Comparison of ENCODE assay signal across 7 cellular contexts in the genomic region with DNA sequence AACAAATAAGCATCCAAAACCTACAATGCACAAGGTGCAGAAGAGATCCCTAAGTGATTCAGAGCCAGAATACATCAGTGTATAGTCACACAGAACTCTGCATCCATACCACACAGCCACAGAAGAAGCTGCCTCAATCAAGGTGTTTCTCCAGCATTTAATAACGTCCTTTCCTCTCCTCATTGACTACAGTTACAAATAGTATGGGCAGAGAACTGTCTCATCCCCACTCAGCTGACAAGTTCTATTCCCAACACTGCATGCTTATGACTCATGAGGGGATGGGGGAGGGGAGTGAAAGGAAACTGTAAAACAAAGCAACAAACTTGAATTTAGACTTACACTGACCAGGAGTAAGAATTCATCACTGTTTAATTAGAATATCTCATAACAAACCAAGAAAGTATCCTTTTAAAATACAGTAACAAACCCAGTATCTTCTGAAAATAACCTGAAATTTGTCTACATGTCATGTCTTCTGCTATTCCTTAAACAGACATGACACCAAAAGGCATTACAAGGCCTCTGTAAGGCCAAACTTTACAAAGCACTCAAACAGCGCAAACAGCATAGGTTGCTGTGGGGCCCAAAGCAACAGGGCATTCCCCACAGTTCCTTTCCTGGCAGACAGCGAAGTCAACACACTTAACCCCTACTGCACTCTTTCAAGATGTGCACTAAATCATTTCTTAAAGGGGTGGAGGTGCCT. TPM values are rescaled to one million over a fixed set of nuclear protein-coding genes. Genes with fewer than 3 reads are reported as not detected.
A peak's percentile ranks its signal among the peaks of the same experiment; 100 is the strongest.
DNase-seq lines count a peak whose midpoint lies in the region; ATAC-seq and TF ChIP-seq lines count a peak whose summit lies in the region.

No MANE protein-coding gene starts in this region.

- H3K27ac Mint-ChIP-seq in T-helper 2 cell treated with Interferon-gamma antibody and Interleukin-4, amounts not matched to agents 5 μg/mL and 100 μg/mL, for 36 hours, result peak overlapping the region; percentile 68

- H3K4me3 ChIP-seq in lung, result no peak overlapping the region
- H3K4me3 ChIP-seq in suprapubic skin, result peak overlapping the region; percentile 23

- H3K27me3 Mint-ChIP-seq in T-helper 2 cell treated with Interferon-gamma antibody and Interleukin-4, amounts not matched to agents 5 μg/mL and 100 μg/mL, for 36 hours (ENCODE audit: low read depth), result no peaks in the 10 kb centered on the region

- no peak for TF ChIP-seq CTCF in GM13977 (IDR thresholded peaks at IDR 0.05; ENCODE audit: extremely low read depth, insufficient read depth, missing control alignments)
- no peak for TF ChIP-seq CTCF in lung (IDR thresholded peaks at IDR 0.05; ENCODE audit: control extremely low read depth, extremely low read depth)
- no peak for TF ChIP-seq CTCF in suprapubic skin (IDR thresholded peaks at IDR 0.05)

- WGBS in lung, 2 donors, result 5 to 8% methylated on average over 3 of the region's 3 CpGs
- 2% methylated on average over 3 of the region's 3 CpGs for WGBS in suprapubic skin

- no peaks in the 10 kb centered on the region for H3K36me3 ChIP-seq in lung (ENCODE audit: control insufficient read depth in 2 of 2, insufficient read depth in 2 of 2, low read length in 2 of 2)
- no peaks in the 10 kb centered on the region for H3K36me3 ChIP-seq in suprapubic skin

- H3K9me3 ChIP-seq in lung (ENCODE audit: control insufficient read depth in 2 of 2, insufficient read depth in 1 of 2, low read length in 1 of 2), result no peaks in the 10 kb centered on the region
- H3K9me3 ChIP-seq in suprapubic skin, result no peaks in the 10 kb centered on the region

- peak; percentile 45 for DNase-seq in GM13977 (ENCODE audit: low spot score)
- DNase-seq in T-helper 2 cell treated with Interferon-gamma antibody and Interleukin-4, amounts not matched to agents 5 μg/mL and 100 μg/mL, for 36 hours (ENCODE audit: low spot score), result no peak
- peak; percentile 91 for DNase-seq in dermis blood vessel endothelial cell
- DNase-seq in lung (ENCODE audit: low spot score), result no peak
- DNase-seq in suprapubic skin (ENCODE audit: low spot score in 2 of 2), result no peak
- no peak for DNase-seq in NCI-H524 treated with DMSO at 0.1 percent for 48 hours (lab: John Stamatoyannopoulos, UW)

- H3K36me3 Mint-ChIP-seq in T-helper 2 cell treated with Interferon-gamma antibody and Interleukin-4, amounts not matched to agents 5 μg/mL and 100 μg/mL, for 36 hours (ENCODE audit: low read depth), result no peaks in the 10 kb centered on the region

- H3K9me3 Mint-ChIP-seq in T-helper 2 cell treated with Interferon-gamma antibody and Interleukin-4, amounts not matched to agents 5 μg/mL and 100 μg/mL, for 36 hours, result no peaks in the 10 kb centered on the region

- H3K4me3 Mint-ChIP-seq in T-helper 2 cell treated with Interferon-gamma antibody and Interleukin-4, amounts not matched to agents 5 μg/mL and 100 μg/mL, for 36 hours, result peak overlapping the region; percentile 31

- TF ChIP-seq POLR2A in suprapubic skin (IDR thresholded peaks at IDR 0.05), result no peak

- ATAC-seq in HG03108 (IDR thresholded peaks at IDR 0.05; ENCODE audit: unreplicated experiment) (peak; percentile 61), lung (ENCODE audit: insufficient read depth, low FRiP score) (peak; percentile 78)

- no peak for TF ChIP-seq EP300 in suprapubic skin (IDR thresholded peaks at IDR 0.05)

- peak overlapping the region; percentile 85 to 88 for H3K27ac ChIP-seq in lung (ENCODE audit: low read depth in 1 of 2, low read length in 1 of 2)
- peak overlapping the region; percentile 79 for H3K27ac ChIP-seq in suprapubic skin

- in situ Hi-C loops in GM13977 (cut with MboI; ENCODE audit: low pct_unique_long_range_greater_than_20kb, low sequenced_read_pairs, unreplicated experiment), result loop anchor here (25.0 kb wide), 1 partner anchor 589 kb away; no protein-coding TSS in a partner anchor

- H3K4me1 Mint-ChIP-seq in T-helper 2 cell treated with Interferon-gamma antibody and Interleukin-4, amounts not matched to agents 5 μg/mL and 100 μg/mL, for 36 hours (ENCODE audit: low read depth), result peaks cover 47% of the 10 kb centered on the region

- H3K4me1 ChIP-seq in lung (ENCODE audit: control insufficient read depth in 2 of 2, insufficient read depth in 2 of 2, low read length in 2 of 2) (peaks cover 12 to 30% of the 10 kb centered on the region in 2 donors), suprapubic skin (peaks cover 69% of the 10 kb centered on the region)

- no peaks in the 10 kb centered on the region for H3K27me3 ChIP-seq in lung (ENCODE audit: control insufficient read depth, insufficient read depth)
- H3K27me3 ChIP-seq in suprapubic skin, result no peaks in the 10 kb centered on the region

RNA-seq across cellular contexts. Expression of a gene that starts 29.3 kb away (rescaled TPM):
- total RNA-seq in dermis blood vessel endothelial cell (97.0 and 115 TPM in 2 replicates), lung (100 to 1,000 TPM in 1 of 2 donors, 10 to 100 TPM in 1; 92.4 to 184 TPM), suprapubic skin (100 to 1,000 TPM in 2 of 4 donors, 10 to 100 TPM in 2; 90.3 to 210 (median 101) TPM)
- 10 to 100 TPM; 32.2 to 35.2 TPM for polyA plus RNA-seq in lung

RNA-seq across cellular contexts. Expression of a gene that starts 41.8 kb away (rescaled TPM):
- total RNA-seq in dermis blood vessel endothelial cell, result 83.2 and 110 TPM in 2 replicates
- 10 to 100 TPM; 45.1 to 66.9 TPM for total RNA-seq in lung
- 10 to 100 TPM; 70.0 to 91.6 TPM for polyA plus RNA-seq in lung
- total RNA-seq in suprapubic skin, result 10 to 100 TPM; 63.2 to 81.4 (median 71.6) TPM

RNA-seq across cellular contexts. Expression of a gene that starts 55.1 kb away (rescaled TPM):
- total RNA-seq in dermis blood vessel endothelial cell (39.3 and 51.7 TPM in 2 replicates), lung (10 to 100 TPM; 15.0 to 17.1 TPM), suprapubic skin (10 to 100 TPM; 18.4 to 32.2 (median 21.2) TPM)
- polyA plus RNA-seq in lung, result 10 to 100 TPM in 1 of 2 donors, 1 to 10 TPM in 1; 5.8 to 16.9 TPM

RNA-seq across cellular contexts. Expression of a gene that starts 55.2 kb away (rescaled TPM):
- total RNA-seq in dermis blood vessel endothelial cell (57.3 and 101 TPM in 2 replicates), lung (10 to 100 TPM; 32.2 to 89.5 TPM), suprapubic skin (10 to 100 TPM; 41.3 to 79.5 (median 62.5) TPM)
- 100 to 1,000 TPM in 1 of 2 donors, 10 to 100 TPM in 1; 90.5 to 168 TPM for polyA plus RNA-seq in lung

Comparison
In these comparisons a context has a peak if more than half of its experiments do, and no peak if none do; other contexts are left out.
1. DNase-seq: peak in GM13977 (single experiment) and dermis blood vessel endothelial cell (single experiment); none in T-helper 2 cell treated with Interferon-gamma antibody and Interleukin-4, amounts not matched to agents 5 μg/mL and 100 μg/mL, for 36 hours (single experiment), lung (single experiment), suprapubic skin (0 of 2) and NCI-H524 treated with DMSO at 0.1 percent for 48 hours (single experiment).